11 cellular contexts compared by ENCODE assay signal in the genomic region with DNA sequence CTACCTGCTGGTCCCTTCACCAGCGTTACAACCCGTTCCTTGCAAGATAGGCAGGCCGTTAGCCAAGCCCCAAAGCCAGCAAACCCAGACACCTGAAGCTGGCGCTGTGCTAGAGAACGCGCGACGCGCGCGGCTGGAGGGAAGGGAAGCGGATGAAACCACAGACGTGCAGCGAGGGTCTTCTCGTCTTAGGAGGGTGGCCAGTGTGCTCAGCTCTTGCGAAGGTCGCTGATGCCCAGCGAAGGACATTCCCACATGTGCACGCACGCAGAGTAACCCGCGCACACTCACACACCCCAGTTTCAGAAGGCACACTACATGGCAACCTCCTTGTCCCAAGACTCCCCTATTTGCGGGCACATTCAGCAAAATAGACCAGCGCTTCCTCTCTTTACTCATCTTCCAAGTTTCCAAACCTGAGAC. TPM values are rescaled to one million over a fixed set of nuclear protein-coding genes. Genes with fewer than 3 reads are reported as not detected.
DNase-seq lines count a peak whose midpoint lies in the region; ATAC-seq and TF ChIP-seq lines count a peak whose summit lies in the region.
"Had no signal": no experiment of that assay in that cellular context is flagged by ENCODE, and none has a peak within 500 bp of the region (broad histone marks: within the 10 kb centered on the region; RNA-seq: fewer than 3 reads in every experiment).

No MANE protein-coding gene starts in this region.

- no peak for TF ChIP-seq EP300 in upper lobe of left lung (IDR thresholded peaks at IDR 0.05)

- H3K36me3 Mint-ChIP-seq in activated naive CD8-positive, alpha-beta T cell treated with anti-CD3 and anti-CD28 coated beads for 36 hours, result no peaks in the 10 kb centered on the region
- no peaks in the 10 kb centered on the region for H3K36me3 Mint-ChIP-seq in activated naive CD8-positive, alpha-beta T cell treated with anti-CD3 and anti-CD28 coated beads, Interleukin-2, amount 50 U/mL, for 24 hours (ENCODE audit: low read depth)
- no peaks in the 10 kb centered on the region for H3K36me3 Mint-ChIP-seq in mesothelial cell of epicardium

- no peaks in the 10 kb centered on the region for H3K27me3 ChIP-seq in upper lobe of left lung

- peaks cover 15 to 29% (median 17%) of the 10 kb centered on the region in 4 donors for H3K4me1 ChIP-seq in upper lobe of left lung

- no peaks in the 10 kb centered on the region for H3K9me3 ChIP-seq in upper lobe of left lung

- DNase-seq in activated naive CD8-positive, alpha-beta T cell treated with anti-CD3 and anti-CD28 coated beads for 36 hours, result peak; percentile 2
- DNase-seq in activated naive CD8-positive, alpha-beta T cell treated with anti-CD3 and anti-CD28 coated beads, Interleukin-2, amount 50 U/mL, for 24 hours, result no peak
- DNase-seq in ecto neural progenitor cell (ENCODE audit: low spot score), result peak; percentile 57
- DNase-seq in mesothelial cell of epicardium (ENCODE audit: low spot score in 2 of 2, unreplicated experiment in 2 of 2), result peak; percentile 32 to 59
- DNase-seq in upper lobe of left lung, result peak in 1 of 2 donors; percentile 72
- no peak for DNase-seq in G401 (ENCODE audit: low spot score)
- DNase-seq: DMS79 had no signal

- peak overlapping the region; percentile 8 for H3K4me3 Mint-ChIP-seq in activated naive CD8-positive, alpha-beta T cell treated with anti-CD3 and anti-CD28 coated beads for 36 hours
- no peak overlapping the region for H3K4me3 Mint-ChIP-seq in activated naive CD8-positive, alpha-beta T cell treated with anti-CD3 and anti-CD28 coated beads, Interleukin-2, amount 50 U/mL, for 24 hours
- H3K4me3 Mint-ChIP-seq in mesothelial cell of epicardium, result peak overlapping the region; percentile 82

- H3K9me3 Mint-ChIP-seq in activated naive CD8-positive, alpha-beta T cell treated with anti-CD3 and anti-CD28 coated beads for 36 hours, result no peaks in the 10 kb centered on the region
- H3K9me3 Mint-ChIP-seq in activated naive CD8-positive, alpha-beta T cell treated with anti-CD3 and anti-CD28 coated beads, Interleukin-2, amount 50 U/mL, for 24 hours, result no peaks in the 10 kb centered on the region
- no peaks in the 10 kb centered on the region for H3K9me3 Mint-ChIP-seq in mesothelial cell of epicardium

- H3K4me1 Mint-ChIP-seq in activated naive CD8-positive, alpha-beta T cell treated with anti-CD3 and anti-CD28 coated beads for 36 hours, result peaks cover 6% of the 10 kb centered on the region
- peaks cover 2% of the 10 kb centered on the region for H3K4me1 Mint-ChIP-seq in activated naive CD8-positive, alpha-beta T cell treated with anti-CD3 and anti-CD28 coated beads, Interleukin-2, amount 50 U/mL, for 24 hours
- peaks cover 33% of the 10 kb centered on the region for H3K4me1 Mint-ChIP-seq in mesothelial cell of epicardium

- 12 to 20% methylated on average over 9 to 24 of the region's 24 CpGs for WGBS in upper lobe of left lung, 2 donors

- H3K36me3 ChIP-seq in upper lobe of left lung, result no peaks in the 10 kb centered on the region

- ATAC-seq in activated naive CD8-positive, alpha-beta T cell treated with anti-CD3 and anti-CD28 coated beads, Interleukin-2, amount 50 U/mL, for 24 hours, result no peak
- ATAC-seq in upper lobe of left lung (ENCODE audit: low FRiP score in 2 of 2), result peak in 1 of 2 donors; percentile 9
- no peak for ATAC-seq in HG03354 (IDR thresholded peaks at IDR 0.05; ENCODE audit: poor library complexity, severe bottlenecking, unreplicated experiment)
- ATAC-seq in HG03460 (IDR thresholded peaks at IDR 0.05; ENCODE audit: unreplicated experiment), result no peak

- peak overlapping the region; percentile 12 to 57 (median 54) for H3K4me3 ChIP-seq in upper lobe of left lung

- H3K27me3 Mint-ChIP-seq in activated naive CD8-positive, alpha-beta T cell treated with anti-CD3 and anti-CD28 coated beads for 36 hours, result peaks cover 44% of the 10 kb centered on the region
- peaks cover 35% of the 10 kb centered on the region for H3K27me3 Mint-ChIP-seq in activated naive CD8-positive, alpha-beta T cell treated with anti-CD3 and anti-CD28 coated beads, Interleukin-2, amount 50 U/mL, for 24 hours
- peaks cover 63% of the 10 kb centered on the region for H3K27me3 Mint-ChIP-seq in mesothelial cell of epicardium (ENCODE audit: low read depth)

- H3K27ac Mint-ChIP-seq in activated naive CD8-positive, alpha-beta T cell treated with anti-CD3 and anti-CD28 coated beads for 36 hours, result no peak overlapping the region
- H3K27ac Mint-ChIP-seq in activated naive CD8-positive, alpha-beta T cell treated with anti-CD3 and anti-CD28 coated beads, Interleukin-2, amount 50 U/mL, for 24 hours, result no peak overlapping the region
- H3K27ac Mint-ChIP-seq in mesothelial cell of epicardium, result no peak overlapping the region

- H3K27ac ChIP-seq in upper lobe of left lung, result no peak overlapping the region

- in situ Hi-C loops in G401 (cut with HindIII; ENCODE audit: low sequenced_read_pairs), result no loop called here

- TF ChIP-seq CTCF in mesothelial cell of epicardium (IDR thresholded peaks at IDR 0.05; ENCODE audit: unreplicated experiment) (no peak), upper lobe of left lung (IDR thresholded peaks at IDR 0.05) (no peak)

- no peak for TF ChIP-seq POLR2A in upper lobe of left lung (IDR thresholded peaks at IDR 0.05)

RNA-seq across cellular contexts. Expression of a gene that starts 0.9 kb away (rescaled TPM):
- total RNA-seq in activated naive CD8-positive, alpha-beta T cell treated with anti-CD3 and anti-CD28 coated beads for 36 hours, result not detected
- total RNA-seq in mesothelial cell of epicardium (3.4 to 4.1 TPM (median 3.9 TPM) in 3 replicates), upper lobe of left lung (1 to 10 TPM in 2 of 6 donors, under 1 TPM in 3, not detected in 1; 0.30 to 2.0 (median 0.77) TPM)
- total RNA-seq in G401 (2014; rRNA removed; shearing (Covaris generic)), result 7.7 and 9.2 TPM in 2 replicates
- total RNA-seq: dermis microvascular lymphatic vessel endothelial cell; T-helper 2 cell treated with Interferon-gamma antibody and Interleukin-4, amounts not matched to agents 100 ng/mL and 5 ng/mL, for 36 hours had no signal

Comparison
In these comparisons a context has a peak if more than half of its experiments do, and no peak if none do; other contexts are left out.
1. DNase-seq: peak in activated naive CD8-positive, alpha-beta T cell treated with anti-CD3 and anti-CD28 coated beads for 36 hours (single experiment), ecto neural progenitor cell (single experiment) and mesothelial cell of epicardium (2 of 2); none in activated naive CD8-positive, alpha-beta T cell treated with anti-CD3 and anti-CD28 coated beads, Interleukin-2, amount 50 U/mL, for 24 hours (single experiment) and G401 (single experiment).